8 cellular contexts compared by ENCODE assay signal in genomic region chr14:26598081-26598671, GRCh38. TPM values are rescaled to one million over a fixed set of nuclear protein-coding genes. Genes with fewer than 3 reads are reported as not detected.
DNase-seq lines count a peak whose midpoint lies in the region; ATAC-seq and TF ChIP-seq lines count a peak whose summit lies in the region.

No MANE protein-coding gene starts in this region.

- TF ChIP-seq CTCF in GM20000 (IDR thresholded peaks at IDR 0.05; ENCODE audit: extremely low read depth, missing control alignments) (no peak), WI38 (IDR thresholded peaks at IDR 0.05; ENCODE audit: low read depth, low read length) (no peak), fibroblast of lung (conservative IDR thresholded peaks at IDR 0.05 in 1 of 2, IDR thresholded peaks at IDR 0.05 in 1 of 2; ENCODE audit: low read depth in 1 of 2, low read length in 2 of 2) (no peak), mucosa of descending colon (IDR thresholded peaks at IDR 0.05) (no peak), upper lobe of right lung (IDR thresholded peaks at IDR 0.05) (no peak)

- H2AFZ ChIP-seq in fibroblast of lung (ENCODE audit: low read length): peak overlapping the region; percentile 80

- no peaks in the 10 kb centered on the region for H3K79me2 ChIP-seq in fibroblast of lung (ENCODE audit: control insufficient read depth, insufficient read depth, low read length)

- H3K4me3 ChIP-seq in WI38 (ENCODE audit: low read depth, low read length) (peak overlapping the region; percentile 11), fibroblast of lung (replicated peaks in 1 of 4; ENCODE audit: control extremely low read depth in 1 of 4, insufficient read depth in 1 of 4, low read depth in 3 of 4, low read length in 4 of 4) (peak overlapping the region; percentile 72 to 80 (median 74)), mucosa of descending colon (peak overlapping the region; percentile 25), upper lobe of right lung (peak overlapping the region; percentile 52)

- ATAC-seq in mucosa of descending colon: peak; percentile 89
- peak; percentile 90 for ATAC-seq in upper lobe of right lung
- ATAC-seq in HG02840 (IDR thresholded peaks at IDR 0.05; ENCODE audit: low FRiP score, unreplicated experiment): no peak
- ATAC-seq in GM21381 (IDR thresholded peaks at IDR 0.05; ENCODE audit: unreplicated experiment): no peak

- DNase-seq in GM20000 (ENCODE audit: low spot score) (peak; percentile 17), NCI-H146 treated with DMSO at 0.1 percent for 48 hours (lab: John Stamatoyannopoulos, UW; ENCODE audit: unreplicated experiment) (peak; percentile 96), fibroblast of lung (ENCODE audit: low read depth in 2 of 2) (peak; percentile 87 to 97), mucosa of descending colon (peak; percentile 73 to 75 (median 75)), upper lobe of right lung (peak; percentile 75)

- H3K4me1 ChIP-seq in fibroblast of lung (ENCODE audit: control insufficient read depth, extremely low read depth, insufficient read depth, low read length) (peaks cover 2% of the 10 kb centered on the region), mucosa of descending colon (ENCODE audit: low read depth) (peaks cover 7% of the 10 kb centered on the region), upper lobe of right lung (no peaks in the 10 kb centered on the region)

- H3K27ac ChIP-seq in fibroblast of lung (ENCODE audit: insufficient read depth, low read length): peak overlapping the region; percentile 50
- no peak overlapping the region for H3K27ac ChIP-seq in upper lobe of right lung

- H3K36me3 ChIP-seq in fibroblast of lung (ENCODE audit: control insufficient read depth, insufficient read depth, low read length): no peaks in the 10 kb centered on the region
- H3K36me3 ChIP-seq in mucosa of descending colon (ENCODE audit: low read depth): no peaks in the 10 kb centered on the region
- no peaks in the 10 kb centered on the region for H3K36me3 ChIP-seq in upper lobe of right lung

- H3K9ac ChIP-seq in fibroblast of lung (ENCODE audit: insufficient read depth, low read length): no peak overlapping the region

- no peaks in the 10 kb centered on the region for H3K27me3 ChIP-seq in fibroblast of lung (ENCODE audit: control insufficient read depth, insufficient read depth, low read length)
- H3K27me3 ChIP-seq in upper lobe of right lung: peaks cover 16% of the 10 kb centered on the region

- H3K9me3 ChIP-seq in fibroblast of lung (ENCODE audit: control insufficient read depth, insufficient read depth, low read depth, low read length): no peaks in the 10 kb centered on the region
- no peaks in the 10 kb centered on the region for H3K9me3 ChIP-seq in mucosa of descending colon
- H3K9me3 ChIP-seq in upper lobe of right lung: no peaks in the 10 kb centered on the region

- no peaks in the 10 kb centered on the region for H4K20me1 ChIP-seq in fibroblast of lung (ENCODE audit: control insufficient read depth, extremely low read depth, insufficient read depth, low read length)

- peak overlapping the region; percentile 97 for H3K4me2 ChIP-seq in fibroblast of lung (ENCODE audit: extremely low read depth, insufficient read depth, low read length)

- intact Hi-C loops in mucosa of descending colon (cut with DNase I, micrococcal nuclease) (loop anchor here in 1 of 2 donors (10.0 kb wide), 1 partner anchor 203 kb away; no protein-coding TSS in a partner anchor), upper lobe of right lung (cut with DNase I) (no loop called here)

RNA-seq across cellular contexts. Expression of gene NOVA1, which starts 0.3 kb away (rescaled TPM):
- total RNA-seq in fibroblast of lung: 3.6 and 5.1 TPM in 2 replicates
- 2.2 and 8.5 TPM in 2 replicates for polyA plus RNA-seq in fibroblast of lung
- polyA plus RNA-seq in fibroblast of lung (2012): 1.9 and 11.3 TPM in 2 replicates
- 2.0 and 6.6 TPM in 2 replicates for polyA minus RNA-seq in fibroblast of lung (ENCODE audit: low replicate concordance)
- total RNA-seq in mucosa of descending colon: 10 to 100 TPM in 1 of 3 donors, 1 to 10 TPM in 2; 3.0 to 13.7 (median 6.1) TPM
- total RNA-seq in upper lobe of right lung: 1.6 TPM

Comparison
In these comparisons a context has a peak if more than half of its experiments do, and no peak if none do; other contexts are left out.
1. DNase-seq: peak in every context shown above with its lines; median percentile 96 in NCI-H146 treated with DMSO at 0.1 percent for 48 hours; 92 in fibroblast of lung; 75 in mucosa of descending colon; 75 in upper lobe of right lung; 17 in GM20000.
2. H3K4me3 ChIP-seq: peak in every context shown above with its lines; median percentile 74 in fibroblast of lung; 52 in upper lobe of right lung; 25 in mucosa of descending colon; 11 in WI38.
3. ATAC-seq: peak in mucosa of descending colon (single experiment) and upper lobe of right lung (single experiment); none in HG02840 (single experiment) and GM21381 (single experiment).